In genomic region chr15:57797145-57797544, GRCh38 we compare ENCODE assay signal across 15 cellular contexts.
"Had no signal": no experiment of that assay in that cellular context is flagged by ENCODE, and none has a peak within 500 bp of the region (broad histone marks: within the 10 kb centered on the region; RNA-seq: fewer than 3 reads in every experiment).

No MANE protein-coding gene starts in this region.

- H3K79me2 ChIP-seq: hepatocyte had no signal

- H3K27ac ChIP-seq: esophagus muscularis mucosa had no signal

- H3K9me3 ChIP-seq: esophagus muscularis mucosa had no signal

- H3K4me3 ChIP-seq: esophagus muscularis mucosa, hepatocyte, skin epidermis had no signal

- DNase-seq: activated CD4-positive, alpha-beta T cell treated with anti-CD3 and anti-CD28 coated beads, Interleukin-2, amount 50 U/mL, for 1 hour; activated CD8-positive, alpha-beta memory T cell treated with anti-CD3 and anti-CD28 coated beads for 24 hours; activated CD8-positive, alpha-beta memory T cell treated with anti-CD3 and anti-CD28 coated beads, Interleukin-2, amount 50 U/mL, for 48 hours; activated effector memory CD4-positive, alpha-beta T cell treated with anti-CD3 and anti-CD28 coated beads, Interleukin-2, amount 50 U/mL, for 16 hours; activated T-cell treated with anti-CD3 and anti-CD28 coated beads, Interleukin-2, amount 50 U/mL, for 48 hours; effector CD8-positive, alpha-beta T cell; midbrain; occipital lobe; posterior cingulate gyrus; retina; T1000 had no signal

- ATAC-seq: activated CD4-positive, CD25-positive, alpha-beta regulatory T cell treated with anti-CD3 and anti-CD28 coated beads, Interleukin-2, amount 50 U/mL, for 24 hours had no signal

- H3K36me3 ChIP-seq: esophagus muscularis mucosa had no signal

- H2AFZ ChIP-seq: hepatocyte had no signal

- H3K4me2 ChIP-seq: hepatocyte had no signal

- H3K27me3 ChIP-seq: esophagus muscularis mucosa, hepatocyte had no signal
